2 cellular contexts compared by ENCODE assay signal in genomic region chr7:55086413-55087201, GRCh38.
A peak's percentile ranks its signal among the peaks of the same experiment; 100 is the strongest.
TF ChIP-seq lines count a peak whose summit lies in the region.

No MANE protein-coding gene starts in this region.

TF ChIP-seq in GM12878, 131 proteins besides CTCF, POLR2A, EP300 and RAD21 (continued from another document and continues in another):
- TF ChIP-seq E2F8 (IDR thresholded peaks at IDR 0.05; ENCODE audit: low read depth, partially characterized antibody) (no peak), MEF2A (IDR thresholded peaks at IDR 0.05; ENCODE audit: insufficient read depth, low read depth, low read length) (0 out of 2 replicates have a peak, but pooled peaks have one; percentile 3), BACH1 (IDR thresholded peaks at IDR 0.05; ENCODE audit: borderline replicate concordance) (peak; percentile 75; the same call in 1 of the 2 replicates), SUPT20H (IDR thresholded peaks at IDR 0.05; ENCODE audit: borderline replicate concordance, control insufficient read depth, low read depth, low read length) (no peak), CBX3 (IDR thresholded peaks at IDR 0.05; ENCODE audit: borderline replicate concordance, low read depth) (no peak), ZNF24 (IDR thresholded peaks at IDR 0.05) (0 out of 2 replicates have a peak, but pooled peaks have one; percentile 25), EED (IDR thresholded peaks at IDR 0.05; ENCODE audit: low read depth) (no peak; the same call in none of the 2 replicates), IKZF2 (IDR thresholded peaks at IDR 0.05) (peak; percentile 93 to 94), STAT3 (IDR thresholded peaks at IDR 0.05; ENCODE audit: low read depth, low read length) (no peak), NBN (IDR thresholded peaks at IDR 0.05) (peak; percentile 77; the same call in 1 of the 2 replicates), ZNF274 (IDR thresholded peaks at IDR 0.05; ENCODE audit: insufficient read depth, insufficient read length) (no peak), CUX1 (IDR thresholded peaks at IDR 0.05; ENCODE audit: insufficient replicate concordance, low read depth, low read length) (peak; percentile 81), SMC3 (IDR thresholded peaks at IDR 0.05; ENCODE audit: borderline replicate concordance, low read length) (no peak), NFIC (IDR thresholded peaks at IDR 0.05; ENCODE audit: low read depth, low read length) (peak; percentile 29; the same call in 1 of the 2 replicates), MAX (IDR thresholded peaks at IDR 0.05; ENCODE audit: low read depth, low read length) (no peak), TBL1XR1 (IDR thresholded peaks at IDR 0.05; ENCODE audit: low read depth, low read length) (no peak), TCF7 (IDR thresholded peaks at IDR 0.05; ENCODE audit: borderline replicate concordance) (no peak), SMARCA5 (IDR thresholded peaks at IDR 0.05) (no peak), SMAD1 (IDR thresholded peaks at IDR 0.05; ENCODE audit: low read depth, partially characterized antibody) (peak; percentile 36)
- TF ChIP-seq, protein P1, sequence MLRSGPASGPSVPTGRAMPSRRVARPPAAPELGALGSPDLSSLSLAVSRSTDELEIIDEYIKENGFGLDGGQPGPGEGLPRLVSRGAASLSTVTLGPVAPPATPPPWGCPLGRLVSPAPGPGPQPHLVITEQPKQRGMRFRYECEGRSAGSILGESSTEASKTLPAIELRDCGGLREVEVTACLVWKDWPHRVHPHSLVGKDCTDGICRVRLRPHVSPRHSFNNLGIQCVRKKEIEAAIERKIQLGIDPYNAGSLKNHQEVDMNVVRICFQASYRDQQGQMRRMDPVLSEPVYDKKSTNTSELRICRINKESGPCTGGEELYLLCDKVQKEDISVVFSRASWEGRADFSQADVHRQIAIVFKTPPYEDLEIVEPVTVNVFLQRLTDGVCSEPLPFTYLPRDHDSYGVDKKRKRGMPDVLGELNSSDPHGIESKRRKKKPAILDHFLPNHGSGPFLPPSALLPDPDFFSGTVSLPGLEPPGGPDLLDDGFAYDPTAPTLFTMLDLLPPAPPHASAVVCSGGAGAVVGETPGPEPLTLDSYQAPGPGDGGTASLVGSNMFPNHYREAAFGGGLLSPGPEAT (IDR thresholded peaks at IDR 0.05; ENCODE audit: low read depth), result peak; percentile 86

TF ChIP-seq in HepG2, 621 proteins besides CTCF, POLR2A, EP300 and RAD21 (continued from another document and continues in another):
- TF ChIP-seq HNF1A (IDR thresholded peaks at IDR 0.05; ENCODE audit: low read depth) (no peak), HNF1A (CRISPR knock-in tag; IDR thresholded peaks at IDR 0.05; ENCODE audit: borderline replicate concordance) (no peak), THRA (CRISPR knock-in tag; IDR thresholded peaks at IDR 0.05; ENCODE audit: borderline replicate concordance) (no peak), ARNTL (CRISPR knock-in tag; IDR thresholded peaks at IDR 0.05) (no peak), RXRB (CRISPR knock-in tag; IDR thresholded peaks at IDR 0.05; ENCODE audit: borderline replicate concordance) (no peak), ZNF121 (CRISPR knock-in tag; IDR thresholded peaks at IDR 0.05) (no peak), PAF1 (CRISPR knock-in tag; IDR thresholded peaks at IDR 0.05) (no peak), ZNF879 (CRISPR knock-in tag; IDR thresholded peaks at IDR 0.05) (no peak), HDAC2 (CRISPR knock-in tag; IDR thresholded peaks at IDR 0.05) (peak; percentile 37; the same call in 1 of the 2 replicates), MTF1 (CRISPR knock-in tag; IDR thresholded peaks at IDR 0.05) (no peak), ZNF282 (IDR thresholded peaks at IDR 0.05; ENCODE audit: partially characterized antibody) (no peak), ZNF552 (CRISPR knock-in tag; IDR thresholded peaks at IDR 0.05; ENCODE audit: borderline replicate concordance) (no peak), JDP2 (CRISPR knock-in tag; IDR thresholded peaks at IDR 0.05; ENCODE audit: borderline replicate concordance) (no peak), ZNF12 (CRISPR knock-in tag; IDR thresholded peaks at IDR 0.05) (no peak), ZSCAN5A (CRISPR knock-in tag; IDR thresholded peaks at IDR 0.05; ENCODE audit: borderline replicate concordance) (no peak), ZNF614 (CRISPR knock-in tag; IDR thresholded peaks at IDR 0.05; ENCODE audit: borderline replicate concordance) (no peak), MED13 (CRISPR knock-in tag; IDR thresholded peaks at IDR 0.05) (no peak), ZNF775 (CRISPR knock-in tag; IDR thresholded peaks at IDR 0.05; ENCODE audit: borderline replicate concordance) (no peak), ZNF556 (CRISPR knock-in tag; IDR thresholded peaks at IDR 0.05; ENCODE audit: borderline replicate concordance) (no peak), ZSCAN29 (CRISPR knock-in tag; conservative IDR thresholded peaks at IDR 0.05) (no peak)
- TF ChIP-seq, protein P2, sequence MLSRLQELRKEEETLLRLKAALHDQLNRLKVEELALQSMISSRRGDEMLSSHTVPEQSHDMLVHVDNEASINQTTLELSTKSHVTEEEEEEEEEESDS (CRISPR knock-in tag; IDR thresholded peaks at IDR 0.05; ENCODE audit: borderline replicate concordance), result no peak
- TF ChIP-seq, protein P3, sequence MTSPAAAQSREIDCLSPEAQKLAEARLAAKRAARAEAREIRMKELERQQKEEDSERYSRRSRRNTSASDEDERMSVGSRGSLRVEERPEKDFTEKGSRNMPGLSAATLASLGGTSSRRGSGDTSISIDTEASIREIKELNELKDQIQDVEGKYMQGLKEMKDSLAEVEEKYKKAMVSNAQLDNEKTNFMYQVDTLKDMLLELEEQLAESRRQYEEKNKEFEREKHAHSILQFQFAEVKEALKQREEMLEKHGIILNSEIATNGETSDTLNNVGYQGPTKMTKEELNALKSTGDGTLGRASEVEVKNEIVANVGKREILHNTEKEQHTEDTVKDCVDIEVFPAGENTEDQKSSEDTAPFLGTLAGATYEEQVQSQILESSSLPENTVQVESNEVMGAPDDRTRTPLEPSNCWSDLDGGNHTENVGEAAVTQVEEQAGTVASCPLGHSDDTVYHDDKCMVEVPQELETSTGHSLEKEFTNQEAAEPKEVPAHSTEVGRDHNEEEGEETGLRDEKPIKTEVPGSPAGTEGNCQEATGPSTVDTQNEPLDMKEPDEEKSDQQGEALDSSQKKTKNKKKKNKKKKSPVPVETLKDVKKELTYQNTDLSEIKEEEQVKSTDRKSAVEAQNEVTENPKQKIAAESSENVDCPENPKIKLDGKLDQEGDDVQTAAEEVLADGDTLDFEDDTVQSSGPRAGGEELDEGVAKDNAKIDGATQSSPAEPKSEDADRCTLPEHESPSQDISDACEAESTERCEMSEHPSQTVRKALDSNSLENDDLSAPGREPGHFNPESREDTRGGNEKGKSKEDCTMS (CRISPR knock-in tag; conservative IDR thresholded peaks at IDR 0.05), result no peak
- TF ChIP-seq, protein P4, sequence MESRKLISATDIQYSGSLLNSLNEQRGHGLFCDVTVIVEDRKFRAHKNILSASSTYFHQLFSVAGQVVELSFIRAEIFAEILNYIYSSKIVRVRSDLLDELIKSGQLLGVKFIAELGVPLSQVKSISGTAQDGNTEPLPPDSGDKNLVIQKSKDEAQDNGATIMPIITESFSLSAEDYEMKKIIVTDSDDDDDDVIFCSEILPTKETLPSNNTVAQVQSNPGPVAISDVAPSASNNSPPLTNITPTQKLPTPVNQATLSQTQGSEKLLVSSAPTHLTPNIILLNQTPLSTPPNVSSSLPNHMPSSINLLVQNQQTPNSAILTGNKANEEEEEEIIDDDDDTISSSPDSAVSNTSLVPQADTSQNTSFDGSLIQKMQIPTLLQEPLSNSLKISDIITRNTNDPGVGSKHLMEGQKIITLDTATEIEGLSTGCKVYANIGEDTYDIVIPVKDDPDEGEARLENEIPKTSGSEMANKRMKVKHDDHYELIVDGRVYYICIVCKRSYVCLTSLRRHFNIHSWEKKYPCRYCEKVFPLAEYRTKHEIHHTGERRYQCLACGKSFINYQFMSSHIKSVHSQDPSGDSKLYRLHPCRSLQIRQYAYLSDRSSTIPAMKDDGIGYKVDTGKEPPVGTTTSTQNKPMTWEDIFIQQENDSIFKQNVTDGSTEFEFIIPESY (CRISPR knock-in tag; IDR thresholded peaks at IDR 0.05), result peak; percentile 74
- TF ChIP-seq, protein P5, sequence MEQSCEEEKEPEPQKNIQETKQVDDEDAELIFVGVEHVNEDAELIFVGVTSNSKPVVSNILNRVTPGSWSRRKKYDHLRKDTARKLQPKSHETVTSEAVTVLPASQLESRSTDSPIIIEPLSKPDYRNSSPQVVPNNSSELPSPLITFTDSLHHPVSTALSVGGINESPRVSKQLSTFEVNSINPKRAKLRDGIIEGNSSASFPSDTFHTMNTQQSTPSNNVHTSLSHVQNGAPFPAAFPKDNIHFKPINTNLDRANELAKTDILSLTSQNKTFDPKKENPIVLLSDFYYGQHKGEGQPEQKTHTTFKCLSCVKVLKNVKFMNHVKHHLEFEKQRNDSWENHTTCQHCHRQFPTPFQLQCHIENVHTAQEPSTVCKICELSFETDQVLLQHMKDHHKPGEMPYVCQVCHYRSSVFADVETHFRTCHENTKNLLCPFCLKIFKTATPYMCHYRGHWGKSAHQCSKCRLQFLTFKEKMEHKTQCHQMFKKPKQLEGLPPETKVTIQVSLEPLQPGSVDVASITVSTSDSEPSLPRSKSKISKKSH (CRISPR knock-in tag; IDR thresholded peaks at IDR 0.05; ENCODE audit: borderline replicate concordance), result no peak
- TF ChIP-seq, protein P6, sequence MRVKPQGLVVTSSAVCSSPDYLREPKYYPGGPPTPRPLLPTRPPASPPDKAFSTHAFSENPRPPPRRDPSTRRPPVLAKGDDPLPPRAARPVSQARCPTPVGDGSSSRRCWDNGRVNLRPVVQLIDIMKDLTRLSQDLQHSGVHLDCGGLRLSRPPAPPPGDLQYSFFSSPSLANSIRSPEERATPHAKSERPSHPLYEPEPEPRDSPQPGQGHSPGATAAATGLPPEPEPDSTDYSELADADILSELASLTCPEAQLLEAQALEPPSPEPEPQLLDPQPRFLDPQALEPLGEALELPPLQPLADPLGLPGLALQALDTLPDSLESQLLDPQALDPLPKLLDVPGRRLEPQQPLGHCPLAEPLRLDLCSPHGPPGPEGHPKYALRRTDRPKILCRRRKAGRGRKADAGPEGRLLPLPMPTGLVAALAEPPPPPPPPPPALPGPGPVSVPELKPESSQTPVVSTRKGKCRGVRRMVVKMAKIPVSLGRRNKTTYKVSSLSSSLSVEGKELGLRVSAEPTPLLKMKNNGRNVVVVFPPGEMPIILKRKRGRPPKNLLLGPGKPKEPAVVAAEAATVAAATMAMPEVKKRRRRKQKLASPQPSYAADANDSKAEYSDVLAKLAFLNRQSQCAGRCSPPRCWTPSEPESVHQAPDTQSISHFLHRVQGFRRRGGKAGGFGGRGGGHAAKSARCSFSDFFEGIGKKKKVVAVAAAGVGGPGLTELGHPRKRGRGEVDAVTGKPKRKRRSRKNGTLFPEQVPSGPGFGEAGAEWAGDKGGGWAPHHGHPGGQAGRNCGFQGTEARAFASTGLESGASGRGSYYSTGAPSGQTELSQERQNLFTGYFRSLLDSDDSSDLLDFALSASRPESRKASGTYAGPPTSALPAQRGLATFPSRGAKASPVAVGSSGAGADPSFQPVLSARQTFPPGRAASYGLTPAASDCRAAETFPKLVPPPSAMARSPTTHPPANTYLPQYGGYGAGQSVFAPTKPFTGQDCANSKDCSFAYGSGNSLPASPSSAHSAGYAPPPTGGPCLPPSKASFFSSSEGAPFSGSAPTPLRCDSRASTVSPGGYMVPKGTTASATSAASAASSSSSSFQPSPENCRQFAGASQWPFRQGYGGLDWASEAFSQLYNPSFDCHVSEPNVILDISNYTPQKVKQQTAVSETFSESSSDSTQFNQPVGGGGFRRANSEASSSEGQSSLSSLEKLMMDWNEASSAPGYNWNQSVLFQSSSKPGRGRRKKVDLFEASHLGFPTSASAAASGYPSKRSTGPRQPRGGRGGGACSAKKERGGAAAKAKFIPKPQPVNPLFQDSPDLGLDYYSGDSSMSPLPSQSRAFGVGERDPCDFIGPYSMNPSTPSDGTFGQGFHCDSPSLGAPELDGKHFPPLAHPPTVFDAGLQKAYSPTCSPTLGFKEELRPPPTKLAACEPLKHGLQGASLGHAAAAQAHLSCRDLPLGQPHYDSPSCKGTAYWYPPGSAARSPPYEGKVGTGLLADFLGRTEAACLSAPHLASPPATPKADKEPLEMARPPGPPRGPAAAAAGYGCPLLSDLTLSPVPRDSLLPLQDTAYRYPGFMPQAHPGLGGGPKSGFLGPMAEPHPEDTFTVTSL (CRISPR knock-in tag; IDR thresholded peaks at IDR 0.05; ENCODE audit: borderline replicate concordance), result peak; percentile 55; the same call in 1 of the 2 replicates
